In the genomic region with DNA sequence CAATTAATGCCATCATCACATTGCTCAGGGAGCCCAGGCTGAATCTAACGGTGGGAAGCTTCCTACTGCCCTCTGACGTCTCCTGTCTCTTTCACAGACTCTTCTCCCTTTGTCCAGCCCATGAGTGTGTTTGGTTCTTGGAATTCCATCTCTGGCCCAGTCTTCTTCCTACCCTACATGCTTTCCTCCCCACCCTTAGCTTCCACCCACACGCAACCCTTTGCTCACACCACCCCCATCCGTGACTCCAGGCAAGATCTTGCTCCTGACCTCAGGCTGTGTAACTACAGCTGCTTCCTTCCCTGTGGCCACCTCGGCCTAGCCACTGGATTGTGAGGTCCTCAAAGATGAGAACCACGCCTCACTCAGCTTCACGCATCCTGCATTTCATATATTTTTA, we compare ENCODE assay signal across 19 cellular contexts.
"Had no signal": no experiment of that assay in that cellular context is flagged by ENCODE, and none has a peak within 500 bp of the region (broad histone marks: within the 10 kb centered on the region; RNA-seq: fewer than 3 reads in every experiment).

No MANE protein-coding gene starts in this region.

- DNase-seq: activated naive CD4-positive, alpha-beta T cell treated with anti-CD3 and anti-CD28 coated beads, Interleukin-2, amount 10 ng/mL, durations not matched to agents 7 days and 5 days; activated T-cell treated with anti-CD3 and anti-CD28 coated beads for 4 hours; cerebellar nuclear complex; effector memory CD4-positive, alpha-beta T cell; foreskin melanocyte; head of caudate nucleus; naive B cell; posterior cingulate gyrus; small intestine; stimulated activated CD4-positive, alpha-beta T cell treated with anti-CD3 and anti-CD28 coated beads, Interleukin-4, amount 100 ng/mL, for 4 hours; stimulated activated CD8-positive, alpha-beta memory T cell treated with anti-CD3 and anti-CD28 coated beads, Interleukin-4, amount 100 ng/mL, for 48 hours; T-helper 2 cell had no signal

- H3K27ac ChIP-seq: ascending aorta, breast epithelium, neutrophil, suprapubic skin had no signal

- H3K27ac Mint-ChIP-seq: activated naive CD4-positive, alpha-beta T cell treated with anti-CD3 and anti-CD28 coated beads, Interleukin-2, amount 10 ng/mL, durations not matched to agents 7 days and 5 days; activated T-helper 2 cell treated with anti-CD3 and anti-CD28 coated beads, Interferon-gamma antibody, Interleukin-2, Interleukin-4, amounts not matched to agents 10 μg/mL and 5 μg/mL and 100 μg/mL, durations not matched to agents 14 hours and 24 hours and 36 hours; naive B cell; stimulated activated naive CD8-positive, alpha-beta T cell treated with anti-CD3 and anti-CD28 coated beads, Interleukin-15, Interleukin-2, amounts not matched to agents 100 ng/mL and 50 ng/mL, for 24 hours had no signal

- H3K27me3 ChIP-seq: ascending aorta, breast epithelium, suprapubic skin had no signal

- ATAC-seq: activated CD4-positive, CD25-positive, alpha-beta regulatory T cell treated with anti-CD3 and anti-CD28 coated beads, Interleukin-2, amount 50 U/mL, for 24 hours had no signal

- H3K9me3 ChIP-seq: ascending aorta, breast epithelium, neutrophil, suprapubic skin had no signal

- H3K4me1 ChIP-seq: ascending aorta, breast epithelium had no signal

- H3K4me3 Mint-ChIP-seq: activated naive CD4-positive, alpha-beta T cell treated with anti-CD3 and anti-CD28 coated beads, Interleukin-2, amount 10 ng/mL, durations not matched to agents 7 days and 5 days; naive B cell; stimulated activated naive CD8-positive, alpha-beta T cell treated with anti-CD3 and anti-CD28 coated beads, Interleukin-15, Interleukin-2, amounts not matched to agents 100 ng/mL and 50 ng/mL, for 24 hours had no signal

- H3K36me3 Mint-ChIP-seq: activated naive CD4-positive, alpha-beta T cell treated with anti-CD3 and anti-CD28 coated beads, Interleukin-2, amount 10 ng/mL, durations not matched to agents 7 days and 5 days; naive B cell had no signal

- H3K36me3 ChIP-seq: ascending aorta, breast epithelium, neutrophil, suprapubic skin had no signal

- H3K4me1 Mint-ChIP-seq: activated naive CD4-positive, alpha-beta T cell treated with anti-CD3 and anti-CD28 coated beads, Interleukin-2, amount 10 ng/mL, durations not matched to agents 7 days and 5 days; naive B cell had no signal

- H3K9me3 Mint-ChIP-seq: activated naive CD4-positive, alpha-beta T cell treated with anti-CD3 and anti-CD28 coated beads, Interleukin-2, amount 10 ng/mL, durations not matched to agents 7 days and 5 days; stimulated activated naive CD8-positive, alpha-beta T cell treated with anti-CD3 and anti-CD28 coated beads, Interleukin-15, Interleukin-2, amounts not matched to agents 100 ng/mL and 50 ng/mL, for 24 hours had no signal

- H3K4me3 ChIP-seq: ascending aorta, breast epithelium, suprapubic skin had no signal
